ENCODE assay signal across 12 cellular contexts in the genomic region with DNA sequence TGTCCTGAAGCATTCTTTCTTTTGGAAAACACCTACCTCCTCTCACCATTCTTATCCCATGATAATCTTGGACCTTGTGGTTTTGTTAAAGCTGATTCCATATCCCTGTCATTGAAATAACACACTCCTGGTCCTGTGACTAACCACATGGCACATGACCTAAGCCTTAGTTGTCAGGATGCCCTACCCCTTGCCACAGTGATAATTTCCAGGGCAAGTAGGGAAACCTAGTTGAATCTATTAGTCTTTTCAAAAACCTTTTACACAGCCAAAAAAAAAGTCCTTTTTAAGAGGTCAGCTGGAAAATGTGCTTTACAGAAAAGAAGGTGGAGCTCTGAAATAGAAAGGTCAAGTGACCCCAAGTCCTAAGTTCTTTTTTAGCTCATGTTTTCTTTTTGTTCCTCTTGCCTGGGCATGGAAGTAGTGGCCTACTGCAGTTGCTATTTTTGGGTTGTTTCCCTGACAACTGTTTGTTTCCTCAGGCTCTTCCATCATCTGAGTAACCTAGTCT.
DNase-seq lines count a peak whose midpoint lies in the region; ATAC-seq, FAIRE-seq and TF ChIP-seq lines count a peak whose summit lies in the region.
"Had no signal": no experiment of that assay in that cellular context is flagged by ENCODE, and none has a peak within 500 bp of the region (broad histone marks: within the 10 kb centered on the region; RNA-seq: fewer than 3 reads in every experiment).

No MANE protein-coding gene starts in this region.

- no peaks in the 10 kb centered on the region for H3K9me3 ChIP-seq in left lung
- H3K9me3 ChIP-seq: right lobe of liver had no signal

- H3K27me3 ChIP-seq in left lung = no peaks in the 10 kb centered on the region
- H3K27me3 ChIP-seq: right lobe of liver had no signal

- H3K36me3 ChIP-seq in left lung = no peaks in the 10 kb centered on the region
- H3K36me3 ChIP-seq: right lobe of liver had no signal

- in situ Hi-C loops in ACHN (cut with HindIII; ENCODE audit: low pct_ligation_motif_present, low pct_unique_long_range_greater_than_20kb, low sequenced_read_pairs) = no loop called here

- H3K27ac ChIP-seq in left lung = peak overlapping the region in 1 of 2 donors; percentile 3
- H3K27ac ChIP-seq: right lobe of liver, VCaP had no signal

- no peak overlapping the region for H3K4me3 ChIP-seq in left lung
- H3K4me3 ChIP-seq: right lobe of liver had no signal

- H3K4me1 ChIP-seq in left lung = no peaks in the 10 kb centered on the region
- H3K4me1 ChIP-seq: right lobe of liver had no signal

- intact Hi-C loops in left lung (cut with DNase I) = no loop called here

- FAIRE-seq in D721Med (lab: Jason Lieb, UNC) = no peak

- peak; percentile 44 for ATAC-seq in left lung
- ATAC-seq in omental fat pad (ENCODE audit: low FRiP score) = no peak
- no peak for ATAC-seq in GM19452 (IDR thresholded peaks at IDR 0.05; ENCODE audit: unreplicated experiment)

- TF ChIP-seq CTCF in left lung (IDR thresholded peaks at IDR 0.05) (no peak), omental fat pad (IDR thresholded peaks at IDR 0.05) (no peak), D721Med (IDR thresholded peaks at IDR 0.05; ENCODE audit: insufficient read depth, missing control alignments) (no peak)

- DNase-seq in ACHN (peak; percentile 53), HT-29 (ENCODE audit: low spot score) (peak; percentile 11), astrocyte of the hippocampus (ENCODE audit: low read depth, low spot score) (peak; percentile 77), left lung (no peak), omental fat pad (ENCODE audit: low spot score) (no peak), NCI-H82 treated with DMSO at 0.1 percent for 48 hours (lab: John Stamatoyannopoulos, UW; ENCODE audit: unreplicated experiment) (no peak), D721Med (ENCODE audit: insufficient read length, low spot score) (no peak)
- DNase-seq: CD8-positive, alpha-beta memory T cell; NCI-H446; right lobe of liver had no signal

Comparison
In these comparisons a context has a peak if more than half of its experiments do, and no peak if none do; other contexts are left out.
1. DNase-seq: peak in ACHN (single experiment), HT-29 (single experiment) and astrocyte of the hippocampus (single experiment); none in left lung (0 of 2), omental fat pad (single experiment), NCI-H82 treated with DMSO at 0.1 percent for 48 hours (single experiment) and D721Med (single experiment).